Comparison of ENCODE assay signal across 8 cellular contexts in genomic region chr5:168486136-168486879, GRCh38.
A peak's percentile ranks its signal among the peaks of the same experiment; 100 is the strongest.
DNase-seq lines count a peak whose midpoint lies in the region; ATAC-seq and FAIRE-seq lines count a peak whose summit lies in the region.

Gene RARS1, plus strand, starts transcription at chr5:168486471. Its CDS starts 28 bp downstream, at chr5:168486499.

- no peaks in the 10 kb centered on the region for H3K27me3 ChIP-seq in BLaER1 treated with 17β-estradiol and CSF1 and Interleukin-3, amounts not matched to agents 10 nM and 100 nM

- ATAC-seq in HG03457 (IDR thresholded peaks at IDR 0.05; ENCODE audit: unreplicated experiment): peak; percentile 80

- DNase-seq in GM19239 (ENCODE audit: insufficient read length, low spot score) (peak; percentile 81), NCI-H524 (lab: John Stamatoyannopoulos, UW) (peak; percentile 80 to 87), kidney glomerular epithelial cell (lab: John Stamatoyannopoulos, UW) (peak; percentile 90)
- DNase-seq in activated CD4-positive, alpha-beta T cell treated with anti-CD3 and anti-CD28 coated beads for 4 hours: peak; percentile 84 to 86
- DNase-seq in stimulated activated CD4-positive, alpha-beta T cell treated with anti-CD3 and anti-CD28 coated beads, Interleukin-1b, Interleukin-23, amount 100 ng/mL, for 1 hour (ENCODE audit: low read depth in 2 of 2): peak; percentile 61 to 81

- peak within 1 kb of the TSS; percentile 75 to 98 (median 84) for H3K4me2 ChIP-seq in BLaER1 treated with 17β-estradiol and CSF1 and Interleukin-3, amounts not matched to agents 10 nM and 100 nM

- FAIRE-seq in GM19239 (lab: Jason Lieb, UNC): peak; percentile 93

- peaks cover 0 to 30% (median 12%) of the 10 kb centered on the region in 11 experiments; a peak in 14 of 22 replicates for H4K20me1 ChIP-seq in BLaER1 treated with 17β-estradiol and CSF1 and Interleukin-3, amounts not matched to agents 10 nM and 100 nM

- H3K36me3 ChIP-seq in BLaER1 treated with 17β-estradiol and CSF1 and Interleukin-3, amounts not matched to agents 10 nM and 100 nM: peaks cover 32 to 37% (median 36%) of the 10 kb centered on the region in 11 experiments

- peak within 1 kb of the TSS; percentile 79 to 96 (median 88) for H3K4me3 ChIP-seq in BLaER1 treated with 17β-estradiol and CSF1 and Interleukin-3, amounts not matched to agents 10 nM and 100 nM

- H3K9ac ChIP-seq in BLaER1 treated with 17β-estradiol and CSF1 and Interleukin-3, amounts not matched to agents 10 nM and 100 nM: peak within 1 kb of the TSS; percentile 73 to 86 (median 84)

- H3K9me3 ChIP-seq in BLaER1 treated with 17β-estradiol and CSF1 and Interleukin-3, amounts not matched to agents 10 nM and 100 nM (replicated peaks in 1 of 11): no peaks in the 10 kb centered on the region

- H3K4me1 ChIP-seq in BLaER1 treated with 17β-estradiol and CSF1 and Interleukin-3, amounts not matched to agents 10 nM and 100 nM: peaks cover 9 to 27% (median 17%) of the 10 kb centered on the region in 10 experiments

- peak within 1 kb of the TSS; percentile 15 to 83 (median 80); a peak in 21 of 22 replicates for H3K27ac ChIP-seq in BLaER1 treated with 17β-estradiol and CSF1 and Interleukin-3, amounts not matched to agents 10 nM and 100 nM
- H3K27ac ChIP-seq in cingulate gyrus (ENCODE audit: low read depth, low read length): peak within 1 kb of the TSS; percentile 76

Comparison
In these comparisons a context has a peak if more than half of its experiments do, and no peak if none do; other contexts are left out.
1. Peak in every context shown above with its lines: DNase-seq, ATAC-seq, H3K4me3 ChIP-seq and H3K27ac ChIP-seq.